13 cellular contexts compared by ENCODE assay signal in genomic region chr11:130711193-130711592, GRCh38.
DNase-seq lines count a peak whose midpoint lies in the region; ATAC-seq, FAIRE-seq and TF ChIP-seq lines count a peak whose summit lies in the region.
"Had no signal": no experiment of that assay in that cellular context is flagged by ENCODE, and none has a peak within 500 bp of the region (broad histone marks: within the 10 kb centered on the region; RNA-seq: fewer than 3 reads in every experiment).

No MANE protein-coding gene starts in this region.

- POLR2A ChIA-PET in IMR-90 (lab: Charles Lee; ENCODE audit: unreplicated experiment) = no interaction called here

- ATAC-seq in IMR-90 (ENCODE audit: low read depth) (no peak), Right ventricle myocardium inferior (no peak)
- ATAC-seq: CD8-positive, alpha-beta T cell had no signal

- peak overlapping the region; percentile 4; the same call in 1 of the 2 replicates for H2BK120ac ChIP-seq in IMR-90 (ENCODE audit: low read depth, low read length)

- H3K4me2 ChIP-seq in BLaER1 (peak overlapping the region; percentile 80), IMR-90 (ENCODE audit: low read depth, low read length) (0 out of 2 replicates have a peak overlapping the region, but pooled peaks have one; percentile 0)

- H4K20me1 ChIP-seq in BLaER1 (no peaks in the 10 kb centered on the region), IMR-90 (ENCODE audit: insufficient read depth, low read length) (no peaks in the 10 kb centered on the region)

- H3K18ac ChIP-seq in IMR-90 (ENCODE audit: low read depth, low read length) = peak overlapping the region; percentile 14; the same call in 1 of the 2 replicates

- H2AK9ac ChIP-seq in IMR-90 (replicated peaks; ENCODE audit: low read depth, low read length, poor library complexity) = no peak overlapping the region

- 78% methylated on average over 4 of the region's 6 CpGs; no CpG with 5 or more reads in 1 of the 2 experiments for WGBS in IMR-90 (ENCODE audit: extremely low coverage in 2 of 2, insufficient read length in 1 of 2), 2 experiments

- no peaks in the 10 kb centered on the region for H3K9me3 ChIP-seq in BLaER1
- peaks cover 2% of the 10 kb centered on the region for H3K9me3 ChIP-seq in IMR-90 (ENCODE audit: control insufficient read depth, insufficient read depth, low read length)
- H3K9me3 ChIP-seq in kidney (ENCODE audit: control insufficient read depth in 1 of 2, low read length in 2 of 2) = no peaks in the 10 kb centered on the region
- H3K9me3 ChIP-seq: SJSA1 had no signal

- H2AK5ac ChIP-seq in IMR-90 (ENCODE audit: low read depth, low read length) = peak overlapping the region; percentile 16; the same call in 1 of the 2 replicates

- H3K9ac ChIP-seq in BLaER1 = no peak overlapping the region
- H3K9ac ChIP-seq in IMR-90 (ENCODE audit: low read depth, low read length) = no peak overlapping the region
- H3K9ac ChIP-seq in kidney (ENCODE audit: low read length in 2 of 2) = no peak overlapping the region

- no peak overlapping the region for H3K56ac ChIP-seq in IMR-90 (ENCODE audit: extremely low read depth, insufficient read depth, low read length)

- no peaks in the 10 kb centered on the region for H3K27me3 ChIP-seq in BLaER1
- H3K27me3 ChIP-seq in IMR-90 (ENCODE audit: control insufficient read depth, insufficient read depth, low read length) = no peaks in the 10 kb centered on the region; the same call in 1 of the 2 replicates
- no peaks in the 10 kb centered on the region for H3K27me3 ChIP-seq in brain microvascular endothelial cell (replicated peaks)
- H3K27me3 ChIP-seq: SJSA1 had no signal

- TF ChIP-seq CTCF in IMR-90 (conservative IDR thresholded peaks at IDR 0.05; ENCODE audit: low read depth, low read length) = no peak
- no peak for TF ChIP-seq CTCF in brain microvascular endothelial cell (IDR thresholded peaks at IDR 0.05; ENCODE audit: low read depth, low read length, missing control alignments)
- no peak for TF ChIP-seq CTCF in kidney (IDR thresholded peaks at IDR 0.05; ENCODE audit: borderline replicate concordance, extremely low read depth, insufficient read depth)

- CTCF ChIA-PET in IMR-90 (lab: Yijun Ruan, JAX) = interaction anchor here (1.0 kb wide), 1 partner anchor 59 kb away, joined by 3 read pairs; no protein-coding TSS in a partner anchor

- H4K8ac ChIP-seq in IMR-90 (ENCODE audit: low read depth in 2 of 2, low read length in 2 of 2) = 0 out of 4 replicates have a peak overlapping the region, but pooled peaks of 1 of the 2 experiments have one; percentile 6

- no peak for TF ChIP-seq RAD21 in IMR-90 (IDR thresholded peaks at IDR 0.05; ENCODE audit: low read length)

- dilution Hi-C loops in IMR-90 (cut with HindIII; ENCODE audit: low sequenced_read_pairs, unreplicated experiment) = no loop called here

- H3K27ac ChIP-seq in BLaER1 (no peak overlapping the region), IMR-90 (ENCODE audit: insufficient read depth, low read length) (peak overlapping the region; percentile 14; the same call in 1 of the 2 replicates), brain microvascular endothelial cell (no peak overlapping the region), kidney (ENCODE audit: low read depth in 2 of 2, low read length in 2 of 2) (no peak overlapping the region)
- H3K27ac ChIP-seq: SJSA1 had no signal

- no peak for TF ChIP-seq POLR2A in IMR-90 (IDR thresholded peaks at IDR 0.05; ENCODE audit: low read depth, low read length)

- in situ Hi-C loops in IMR-90 (cut with MboI; ENCODE audit: low sequenced_read_pairs) = no loop called here
- in situ Hi-C loops in brain microvascular endothelial cell (cut with HindIII; ENCODE audit: low pct_ligation_motif_present, low sequenced_read_pairs) = no loop called here

- peak overlapping the region; percentile 10; the same call in 1 of the 2 replicates for H4K5ac ChIP-seq in IMR-90 (ENCODE audit: low read depth, low read length)

- H3K4ac ChIP-seq in IMR-90 (ENCODE audit: low read depth, low read length) = peak overlapping the region; percentile 37

- H2BK5ac ChIP-seq in IMR-90 (ENCODE audit: low read depth, low read length, poor library complexity, severe bottlenecking) = no peak overlapping the region

- H3K4me1 ChIP-seq in BLaER1 (peaks cover 28% of the 10 kb centered on the region), IMR-90 (ENCODE audit: control insufficient read depth, insufficient read depth, low read length) (peaks cover 18% of the 10 kb centered on the region), kidney (ENCODE audit: control insufficient read depth in 1 of 2, insufficient read depth in 1 of 2, low read depth in 1 of 2, low read length in 2 of 2) (no peaks in the 10 kb centered on the region)
- H3K4me1 ChIP-seq: SJSA1 had no signal

- H2BK20ac ChIP-seq in IMR-90 (ENCODE audit: low read depth, low read length) = no peak overlapping the region

- H3K4me3 ChIP-seq in BLaER1 = no peak overlapping the region
- H3K4me3 ChIP-seq in IMR-90 (ENCODE audit: insufficient read depth, low read depth, low read length) = no peak overlapping the region
- H3K4me3 ChIP-seq in brain microvascular endothelial cell (ENCODE audit: low read depth, low read length) = no peak overlapping the region
- H3K4me3 ChIP-seq in kidney (ENCODE audit: low read length in 2 of 2) = no peak overlapping the region
- H3K4me3 ChIP-seq: SJSA1 had no signal

- H3K36me3 ChIP-seq in BLaER1 = no peaks in the 10 kb centered on the region
- no peaks in the 10 kb centered on the region for H3K36me3 ChIP-seq in IMR-90 (ENCODE audit: control insufficient read depth, insufficient read depth, low read length)
- no peaks in the 10 kb centered on the region for H3K36me3 ChIP-seq in brain microvascular endothelial cell (replicated peaks)
- no peaks in the 10 kb centered on the region for H3K36me3 ChIP-seq in kidney (ENCODE audit: control insufficient read depth in 1 of 2, insufficient read depth in 2 of 2, low read length in 2 of 2)
- H3K36me3 ChIP-seq: SJSA1 had no signal

- no peak overlapping the region for H3K14ac ChIP-seq in IMR-90 (replicated peaks; ENCODE audit: low read depth, low read length)

- DNase-seq in IMR-90 (peak; percentile 4), brain microvascular endothelial cell (peak; percentile 57), left kidney (ENCODE audit: low read depth, low spot score) (peak; percentile 13), GM03348 (ENCODE audit: low spot score) (no peak), kidney (no peak), Right ventricle myocardium inferior (ENCODE audit: missing footprints) (no peak), DMS153 treated with DMSO at 0.1 percent for 48 hours (lab: John Stamatoyannopoulos, UW; ENCODE audit: unreplicated experiment) (no peak)
- DNase-seq: CD8-positive, alpha-beta T cell; NCI-H1694; NCI-H2081 treated with DMSO at 0.1 percent for 48 hours had no signal

- intact Hi-C loops in IMR-90 (cut with micrococcal nuclease) (no loop called here), kidney (cut with DNase I) (no loop called here), Right ventricle myocardium inferior (cut with DNase I) (no loop called here)

- H2AFZ ChIP-seq in IMR-90 (replicated peaks; ENCODE audit: low read length, poor library complexity) = no peak overlapping the region

- FAIRE-seq in kidney (lab: Jason Lieb, UNC) = no peak
- FAIRE-seq: A204.1 had no signal

- H3K79me1 ChIP-seq in IMR-90 (ENCODE audit: low read depth in 1 of 2, low read length in 2 of 2) = no peaks in the 10 kb centered on the region

- no peak overlapping the region; the same call in 1 of the 2 replicates for H4K91ac ChIP-seq in IMR-90 (ENCODE audit: insufficient read depth, low read depth, low read length)

- no TSS peak for BruUV-seq in IMR-90 (replicated peaks; lab: Mats Ljungman, UMichigan)

- 0 out of 3 replicates have a peak overlapping the region, but pooled peaks have one; percentile 9 for H2BK15ac ChIP-seq in IMR-90 (ENCODE audit: low read depth, low read length)

- peaks cover 6% of the 10 kb centered on the region for H3K9me1 ChIP-seq in IMR-90 (ENCODE audit: insufficient read depth, low read length)

- no peak overlapping the region for H3K23ac ChIP-seq in IMR-90 (ENCODE audit: low read depth, low read length)

TF ChIP-seq in IMR-90, 13 proteins besides CTCF, POLR2A, EP300 and RAD21:
- TF ChIP-seq MXI1 (IDR thresholded peaks at IDR 0.05; ENCODE audit: borderline replicate concordance, low read depth, low read length) = no peak
- TF ChIP-seq BHLHE40 (IDR thresholded peaks at IDR 0.05; ENCODE audit: low read depth, low read length) = no peak
- TF ChIP-seq FOS (IDR thresholded peaks at IDR 0.05; ENCODE audit: low read depth, low read length) = no peak
- TF ChIP-seq RFX5 (IDR thresholded peaks at IDR 0.05; ENCODE audit: low read depth, low read length) = no peak
- no peak for TF ChIP-seq ELK1 (IDR thresholded peaks at IDR 0.05; ENCODE audit: borderline replicate concordance, low read depth, low read length)
- TF ChIP-seq CHD1 (IDR thresholded peaks at IDR 0.05; ENCODE audit: low read depth, low read length) = no peak

Comparison
In these comparisons a context has a peak if more than half of its experiments do, and no peak if none do; other contexts are left out.
1. DNase-seq: peak in IMR-90 (single experiment), brain microvascular endothelial cell (single experiment) and left kidney (single experiment); none in GM03348 (single experiment), kidney (single experiment), Right ventricle myocardium inferior (single experiment) and DMS153 treated with DMSO at 0.1 percent for 48 hours (single experiment).